ENCODE assay signal across 8 cellular contexts in the genomic region with DNA sequence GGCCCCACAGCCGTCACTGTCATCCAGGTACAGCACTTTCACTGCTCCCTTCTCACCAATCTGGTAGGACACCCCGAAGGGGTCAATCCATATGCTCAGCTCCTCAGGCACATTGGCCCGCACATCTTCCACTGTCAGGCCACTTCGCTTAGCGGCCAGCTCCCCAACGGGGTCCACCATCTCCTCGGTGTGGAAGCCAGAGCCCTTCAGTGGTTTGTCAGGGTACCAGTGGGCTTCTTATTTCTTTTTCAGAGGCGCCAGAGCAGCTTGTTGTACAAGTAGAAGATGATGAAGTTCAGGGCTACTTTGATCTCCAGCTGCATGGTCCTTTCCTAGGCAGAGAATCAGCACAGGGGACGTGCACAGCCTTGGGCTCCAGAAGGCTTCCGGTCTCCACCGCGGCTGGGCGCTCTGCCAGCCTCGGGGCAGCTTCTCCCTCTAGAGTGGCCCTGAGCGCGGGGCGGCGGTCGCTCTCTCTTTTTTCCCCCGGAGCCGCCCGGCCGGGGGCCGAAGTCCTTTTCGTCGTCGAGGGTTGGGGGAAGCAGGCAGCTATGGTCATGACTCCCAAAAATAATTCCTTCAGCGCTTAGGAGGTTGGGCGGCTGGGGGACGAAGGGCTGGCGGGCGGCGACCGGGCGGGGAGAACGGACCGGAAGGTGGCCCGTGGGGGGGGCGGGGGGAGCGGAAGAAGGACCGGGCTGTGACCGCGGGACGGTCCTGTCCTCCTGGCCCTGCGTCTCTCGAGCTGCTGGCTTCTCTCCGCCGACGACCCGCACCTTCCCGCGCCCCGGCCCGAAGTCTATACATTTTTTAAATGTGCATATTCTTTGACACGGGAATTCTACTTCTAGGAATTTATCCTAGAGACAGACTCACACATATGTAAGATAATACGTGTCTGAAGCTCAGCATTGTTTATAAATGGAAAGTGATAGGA. TPM values are rescaled to one million over a fixed set of nuclear protein-coding genes. Genes with fewer than 3 reads are reported as not detected.
A peak's percentile ranks its signal among the peaks of the same experiment; 100 is the strongest.
DNase-seq lines count a peak whose midpoint lies in the region; ATAC-seq, FAIRE-seq and TF ChIP-seq lines count a peak whose summit lies in the region.

No MANE protein-coding gene starts in this region.

- 10 to 11% (median 10%) methylated on average over 54 to 56 of the region's 56 CpGs for WGBS in small intestine, 3 donors

- peak overlapping the region in 1 of 2 donors; percentile 29 for H3K9ac ChIP-seq in kidney (ENCODE audit: low read length in 2 of 2)

- DNase-seq in DMS153 treated with DMSO at 0.1 percent for 48 hours (lab: John Stamatoyannopoulos, UW; ENCODE audit: unreplicated experiment) (peak; percentile 53), HuH-7 (ENCODE audit: low spot score) (peak; percentile 60), RPMI7951 (ENCODE audit: low read depth) (peak; percentile 86), cerebellar cortex (ENCODE audit: low spot score) (peak; percentile 60), kidney (peak; percentile 91), small intestine (peak; percentile 70)

- H3K4me1 ChIP-seq in kidney (ENCODE audit: control insufficient read depth in 1 of 2, insufficient read depth in 1 of 2, low read depth in 1 of 2, low read length in 2 of 2) (peaks cover 0 to 2% of the 10 kb centered on the region in 2 donors), small intestine (ENCODE audit: control insufficient read depth in 2 of 2, insufficient read depth in 1 of 2, low read depth in 1 of 2, low read length in 1 of 2) (no peaks in the 10 kb centered on the region)

- no peak overlapping the region for H3K27ac ChIP-seq in kidney (ENCODE audit: low read depth in 2 of 2, low read length in 2 of 2)
- H3K27ac ChIP-seq in small intestine (ENCODE audit: low read depth in 1 of 2, low read length in 1 of 2), result peak overlapping the region in 1 of 2 donors; percentile 85

- peaks cover 0 to 15% of the 10 kb centered on the region in 2 donors for H3K27me3 ChIP-seq in small intestine (ENCODE audit: control insufficient read depth in 2 of 2, insufficient read depth in 2 of 2, low read length in 2 of 2)

- intact Hi-C loops in kidney (cut with DNase I), result no loop called here

- no peak for TF ChIP-seq CTCF in kidney (IDR thresholded peaks at IDR 0.05; ENCODE audit: borderline replicate concordance, extremely low read depth, insufficient read depth)

- H3K4me3 ChIP-seq in kidney (ENCODE audit: low read length in 2 of 2) (peak overlapping the region; percentile 60 to 72), small intestine (ENCODE audit: low read depth in 1 of 2, low read length in 2 of 2) (peak overlapping the region; percentile 65 to 70)

- ATAC-seq in GM19397 (IDR thresholded peaks at IDR 0.05; ENCODE audit: unreplicated experiment) (peak; percentile 64), GM18519 (IDR thresholded peaks at IDR 0.05; ENCODE audit: low FRiP score, unreplicated experiment) (no peak)

- no peak for FAIRE-seq in kidney (lab: Jason Lieb, UNC)
- FAIRE-seq in small intestine (lab: Jason Lieb, UNC), result no peak

- H3K9me3 ChIP-seq in kidney (ENCODE audit: control insufficient read depth in 1 of 2, low read length in 2 of 2), result no peaks in the 10 kb centered on the region
- no peaks in the 10 kb centered on the region for H3K9me3 ChIP-seq in small intestine (ENCODE audit: control insufficient read depth, low read depth)

- no peaks in the 10 kb centered on the region for H3K36me3 ChIP-seq in kidney (ENCODE audit: control insufficient read depth in 1 of 2, insufficient read depth in 2 of 2, low read length in 2 of 2)
- H3K36me3 ChIP-seq in small intestine (ENCODE audit: control insufficient read depth in 2 of 2, insufficient read depth in 2 of 2, low read length in 2 of 2), result no peaks in the 10 kb centered on the region

RNA-seq across cellular contexts. Expression of gene ZSCAN9, which starts 6.5 kb away (rescaled TPM):
- 16.7 and 21.0 TPM in 2 replicates for total RNA-seq in RPMI7951 (2014; rRNA removed; shearing (Covaris generic))
- total RNA-seq in kidney, result 15.6 TPM
- polyA plus RNA-seq in kidney (ENCODE audit: insufficient read depth, low read depth, low replicate concordance) (8.1 TPM), small intestine (1 to 10 TPM; 5.5 to 7.2 (median 6.5) TPM)

RNA-seq across cellular contexts. Expression of gene ZKSCAN4, which starts 33.5 kb away (rescaled TPM):
- total RNA-seq in RPMI7951 (2014; rRNA removed; shearing (Covaris generic)), result 5.0 and 6.2 TPM in 2 replicates
- 7.4 TPM for total RNA-seq in kidney
- polyA plus RNA-seq in kidney (ENCODE audit: insufficient read depth, low read depth, low replicate concordance), result 3.9 TPM
- polyA plus RNA-seq in small intestine, result 1 to 10 TPM; 2.7 to 4.5 (median 3.1) TPM

RNA-seq across cellular contexts. Expression of gene NKAPL, which starts 40.5 kb away (rescaled TPM):
- not detected in 2 replicates for total RNA-seq in RPMI7951 (2014; rRNA removed; shearing (Covaris generic))
- total RNA-seq in kidney, result 1.2 TPM
- polyA plus RNA-seq in kidney (ENCODE audit: insufficient read depth, low read depth, low replicate concordance) (1.7 TPM), small intestine (1 to 10 TPM in 1 of 3 donors, under 1 TPM in 2; 0.45 to 1.1 (median 0.81) TPM)

RNA-seq across cellular contexts. Expression of gene ZSCAN26, which starts 48.4 kb away (rescaled TPM):
- total RNA-seq in RPMI7951 (2014; rRNA removed; shearing (Covaris generic)), result 20.4 and 21.4 TPM in 2 replicates
- total RNA-seq in kidney, result 17.2 TPM
- polyA plus RNA-seq in kidney (ENCODE audit: insufficient read depth, low read depth, low replicate concordance) (11.8 TPM), small intestine (1 to 10 TPM; 4.7 to 8.3 (median 5.1) TPM)
